ENCODE assay signal across 14 cellular contexts in the genomic region with DNA sequence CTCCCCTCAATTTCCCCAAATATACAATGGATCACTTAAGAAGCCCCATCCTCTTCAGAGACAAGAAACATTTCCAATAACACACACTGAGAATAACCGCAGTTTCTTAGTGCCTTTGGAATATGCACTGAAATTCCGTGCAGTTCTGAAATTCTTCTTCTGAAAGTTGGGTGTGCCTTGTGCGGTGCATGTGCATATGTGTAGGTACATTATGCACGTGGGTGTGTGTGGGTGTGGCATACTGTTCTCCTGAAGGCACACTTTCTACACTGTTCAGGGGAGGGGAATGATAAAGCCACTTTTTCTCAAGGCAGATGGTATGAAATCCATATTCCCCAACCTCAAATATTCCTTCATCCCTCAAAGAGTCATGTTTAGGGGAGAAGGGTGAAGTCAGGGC. TPM values are rescaled to one million over a fixed set of nuclear protein-coding genes. Genes with fewer than 3 reads are reported as not detected.
DNase-seq lines count a peak whose midpoint lies in the region; ATAC-seq and TF ChIP-seq lines count a peak whose summit lies in the region.
"Had no signal": no experiment of that assay in that cellular context is flagged by ENCODE, and none has a peak within 500 bp of the region (broad histone marks: within the 10 kb centered on the region; RNA-seq: fewer than 3 reads in every experiment).

No MANE protein-coding gene starts in this region.

- no peaks in the 10 kb centered on the region for H3K9me3 Mint-ChIP-seq in activated T-cell treated with anti-CD3 and anti-CD28 coated beads, Interleukin-2, amount 50 U/mL, for 4 hours
- no peaks in the 10 kb centered on the region for H3K9me3 Mint-ChIP-seq in activated CD8-positive, alpha-beta T cell treated with anti-CD3 and anti-CD28 coated beads, Interleukin-2, amount 10 ng/mL, durations not matched to agents 7 days and 5 days (ENCODE audit: insufficient read depth)
- H3K9me3 Mint-ChIP-seq in stimulated activated naive CD8-positive, alpha-beta T cell treated with anti-CD3 and anti-CD28 coated beads, Interleukin-15, amount 100 ng/mL, for 72 hours = no peaks in the 10 kb centered on the region

- H3K4me3 Mint-ChIP-seq in activated T-cell treated with anti-CD3 and anti-CD28 coated beads, Interleukin-2, amount 50 U/mL, for 4 hours = peak overlapping the region; percentile 88
- H3K4me3 Mint-ChIP-seq in activated CD8-positive, alpha-beta T cell treated with anti-CD3 and anti-CD28 coated beads, Interleukin-2, amount 10 ng/mL, durations not matched to agents 7 days and 5 days = peak overlapping the region; percentile 96
- H3K4me3 Mint-ChIP-seq in stimulated activated naive CD8-positive, alpha-beta T cell treated with anti-CD3 and anti-CD28 coated beads, Interleukin-15, amount 100 ng/mL, for 72 hours = peak overlapping the region; percentile 92 to 93

- TF ChIP-seq POLR2A in vagina (IDR thresholded peaks at IDR 0.05) = no peak

- H3K4me1 Mint-ChIP-seq in activated T-cell treated with anti-CD3 and anti-CD28 coated beads, Interleukin-2, amount 50 U/mL, for 4 hours (ENCODE audit: low read depth) = peaks cover 20% of the 10 kb centered on the region
- peaks cover 17% of the 10 kb centered on the region for H3K4me1 Mint-ChIP-seq in activated CD8-positive, alpha-beta T cell treated with anti-CD3 and anti-CD28 coated beads, Interleukin-2, amount 10 ng/mL, durations not matched to agents 7 days and 5 days (ENCODE audit: low read depth)
- H3K4me1 Mint-ChIP-seq in stimulated activated naive CD8-positive, alpha-beta T cell treated with anti-CD3 and anti-CD28 coated beads, Interleukin-15, amount 100 ng/mL, for 72 hours = peaks cover 12% of the 10 kb centered on the region

- H3K36me3 Mint-ChIP-seq in activated T-cell treated with anti-CD3 and anti-CD28 coated beads, Interleukin-2, amount 50 U/mL, for 4 hours (ENCODE audit: insufficient read depth) = no peaks in the 10 kb centered on the region
- peaks cover 3% of the 10 kb centered on the region for H3K36me3 Mint-ChIP-seq in activated CD8-positive, alpha-beta T cell treated with anti-CD3 and anti-CD28 coated beads, Interleukin-2, amount 10 ng/mL, durations not matched to agents 7 days and 5 days (ENCODE audit: low read depth)

- no peak overlapping the region for H3K27ac ChIP-seq in iPS-20b (ENCODE audit: low read length)
- no peak overlapping the region for H3K27ac ChIP-seq in vagina
- H3K27ac ChIP-seq: WERI-Rb-1 had no signal

- intact Hi-C loops in vagina (cut with DNase I) = no loop called here

- POLR2A ChIA-PET in activated CD8-positive, alpha-beta T cell treated with anti-CD3 and anti-CD28 coated beads, Interleukin-2, amount 10 ng/mL, durations not matched to agents 7 days and 5 days (lab: Charles Lee) = no interaction called here

- CTCF ChIA-PET in activated CD8-positive, alpha-beta T cell treated with anti-CD3 and anti-CD28 coated beads, Interleukin-2, amount 10 ng/mL, durations not matched to agents 7 days and 5 days (lab: Charles Lee) = no interaction called here

- no peaks in the 10 kb centered on the region for H3K36me3 ChIP-seq in iPS-20b (ENCODE audit: insufficient read depth, low read depth, low read length)
- no peaks in the 10 kb centered on the region for H3K36me3 ChIP-seq in vagina
- H3K36me3 ChIP-seq: tibial nerve, WERI-Rb-1 had no signal

- no peak for ATAC-seq in activated T-cell treated with anti-CD3 and anti-CD28 coated beads, Interleukin-2, amount 50 U/mL, for 4 hours
- ATAC-seq in activated CD8-positive, alpha-beta T cell treated with anti-CD3 and anti-CD28 coated beads, Interleukin-2, amount 10 ng/mL, durations not matched to agents 7 days and 5 days = no peak
- no peak for ATAC-seq in stimulated activated naive CD8-positive, alpha-beta T cell treated with anti-CD3 and anti-CD28 coated beads, Interleukin-15, amount 100 ng/mL, for 72 hours

- peaks cover 8% of the 10 kb centered on the region for H3K27me3 Mint-ChIP-seq in activated T-cell treated with anti-CD3 and anti-CD28 coated beads, Interleukin-2, amount 50 U/mL, for 4 hours (ENCODE audit: low read depth)
- H3K27me3 Mint-ChIP-seq in activated CD8-positive, alpha-beta T cell treated with anti-CD3 and anti-CD28 coated beads, Interleukin-2, amount 10 ng/mL, durations not matched to agents 7 days and 5 days (ENCODE audit: low read depth) = peaks cover 40% of the 10 kb centered on the region
- H3K27me3 Mint-ChIP-seq in stimulated activated naive CD8-positive, alpha-beta T cell treated with anti-CD3 and anti-CD28 coated beads, Interleukin-15, amount 100 ng/mL, for 72 hours = peaks cover 10% of the 10 kb centered on the region

- H3K27ac Mint-ChIP-seq in activated CD8-positive, alpha-beta T cell treated with anti-CD3 and anti-CD28 coated beads, Interleukin-2, amount 10 ng/mL, durations not matched to agents 7 days and 5 days = no peak overlapping the region
- no peak overlapping the region for H3K27ac Mint-ChIP-seq in stimulated activated naive CD8-positive, alpha-beta T cell treated with anti-CD3 and anti-CD28 coated beads, Interleukin-15, amount 100 ng/mL, for 72 hours

- H3K4me1 ChIP-seq in iPS-20b (ENCODE audit: insufficient read depth, low read length) = peaks cover 16% of the 10 kb centered on the region
- peaks cover 8% of the 10 kb centered on the region for H3K4me1 ChIP-seq in vagina

- no peaks in the 10 kb centered on the region for H3K9me3 ChIP-seq in iPS-20b (ENCODE audit: insufficient read depth, low read depth, low read length)
- H3K9me3 ChIP-seq in vagina = no peaks in the 10 kb centered on the region
- H3K9me3 ChIP-seq: tibial nerve had no signal

- TF ChIP-seq CTCF in vagina (IDR thresholded peaks at IDR 0.05) = no peak

- DNase-seq in activated T-cell treated with anti-CD3 and anti-CD28 coated beads, Interleukin-2, amount 50 U/mL, for 4 hours = no peak
- DNase-seq in activated T-cell treated with anti-CD3 and anti-CD28 coated beads, Interleukin-2, amount 50 U/mL, for 1 hour = no peak
- no peak for DNase-seq in activated CD8-positive, alpha-beta T cell treated with anti-CD3 and anti-CD28 coated beads, Interleukin-2, amount 10 ng/mL, durations not matched to agents 7 days and 5 days
- no peak for DNase-seq in stimulated activated naive CD8-positive, alpha-beta T cell treated with anti-CD3 and anti-CD28 coated beads, Interleukin-15, amount 100 ng/mL, for 72 hours
- DNase-seq in activated CD4-positive, CD25-positive, alpha-beta regulatory T cell (lab: John Stamatoyannopoulos, UW) = no peak
- DNase-seq in vagina (ENCODE audit: extremely low spot score in 2 of 2) = no peak
- no peak for DNase-seq in stimulated activated CD4-positive, alpha-beta T cell treated with anti-CD3 and anti-CD28 coated beads, Interleukin-4, amount 100 ng/mL, for 1 hour
- DNase-seq: activated naive CD4-positive, alpha-beta T cell treated with anti-CD3 and anti-CD28 coated beads, Interleukin-2, amount 50 U/mL, for 16 hours; midbrain; NCI-H510A; Right ventricle myocardium superior; WERI-Rb-1 had no signal

- H3K9ac ChIP-seq in iPS-20b (ENCODE audit: low read depth, low read length) = no peak overlapping the region

- peaks cover 20% of the 10 kb centered on the region for H3K27me3 ChIP-seq in iPS-20b (ENCODE audit: insufficient read depth, low read length)
- H3K27me3 ChIP-seq in vagina = no peaks in the 10 kb centered on the region

- H3K4me3 ChIP-seq in iPS-20b (ENCODE audit: low read length) (peak overlapping the region; percentile 86; the same call in 1 of the 2 replicates), vagina (no peak overlapping the region)

RNA-seq across cellular contexts. Expression of gene EXPH5, which starts 1.7 kb away (rescaled TPM):
- total RNA-seq in activated T-cell treated with anti-CD3 and anti-CD28 coated beads, Interleukin-2, amount 50 U/mL, for 4 hours = 1 to 10 TPM in 1 of 3 donors, under 1 TPM in 2; 0.71 to 1.0 (median 0.79) TPM
- total RNA-seq in activated CD8-positive, alpha-beta T cell treated with anti-CD3 and anti-CD28 coated beads, Interleukin-2, amount 10 ng/mL, durations not matched to agents 7 days and 5 days = 1 to 10 TPM; 1.9 to 2.1 TPM
- total RNA-seq in vagina = 16.7 TPM
